In the genomic region with DNA sequence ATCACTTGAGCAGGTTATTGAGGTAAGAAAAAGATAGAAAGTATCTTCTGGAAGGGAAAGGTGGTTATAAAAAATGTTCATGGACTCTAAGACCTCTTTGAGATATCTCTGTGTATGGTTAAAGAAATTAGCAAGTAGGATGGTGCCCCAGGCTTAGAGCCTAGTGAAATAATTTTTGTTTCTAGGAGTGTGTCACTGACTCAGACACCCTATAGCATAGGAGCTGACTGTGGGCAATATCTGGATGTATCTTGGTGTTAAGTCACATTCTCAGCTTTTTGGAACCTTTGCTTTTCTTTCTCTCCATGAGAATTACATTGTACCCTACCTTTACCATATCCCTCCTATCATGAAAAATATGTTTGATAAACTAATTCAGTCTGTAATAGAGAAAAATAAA, we compare ENCODE assay signal across 31 cellular contexts.
"Had no signal": no experiment of that assay in that cellular context is flagged by ENCODE, and none has a peak within 500 bp of the region (broad histone marks: within the 10 kb centered on the region; RNA-seq: fewer than 3 reads in every experiment).

No MANE protein-coding gene starts in this region.

- H3K4me1 Mint-ChIP-seq: nephron progenitor cell had no signal

- FAIRE-seq: kidney had no signal

- H3K4me3 ChIP-seq: adrenal gland, ovary, prostate gland, skin epidermis had no signal

- H3K9me3 Mint-ChIP-seq: activated CD8-positive, alpha-beta T cell treated with anti-CD3 and anti-CD28 coated beads for 36 hours; activated naive CD4-positive, alpha-beta T cell treated with anti-CD3 and anti-CD28 coated beads, Interleukin-2, amount 50 U/mL, for 72 hours; activated T-helper 2 cell treated with anti-CD3 and anti-CD28 coated beads, Interferon-gamma antibody, Interleukin-2, Interleukin-4, amounts not matched to agents 10 μg/mL and 5 μg/mL and 100 μg/mL, durations not matched to agents 14 hours and 24 hours and 36 hours; nephron progenitor cell; stimulated activated naive CD8-positive, alpha-beta T cell treated with anti-CD3 and anti-CD28 coated beads, Interleukin-15, Interleukin-2, amounts not matched to agents 100 ng/mL and 50 ng/mL, for 24 hours; type B pancreatic cell had no signal

- H3K27me3 ChIP-seq: adrenal gland, brain microvascular endothelial cell, neutrophil, ovary had no signal

- H3K36me3 ChIP-seq: adrenal gland, brain microvascular endothelial cell, ovary, prostate gland had no signal

- H3K9me3 ChIP-seq: adrenal gland, neutrophil, ovary, prostate gland had no signal

- ATAC-seq: activated CD8-positive, alpha-beta T cell treated with anti-CD3 and anti-CD28 coated beads for 36 hours; activated naive CD4-positive, alpha-beta T cell treated with anti-CD3 and anti-CD28 coated beads, Interleukin-2, amount 50 U/mL, for 72 hours; esophagus mucosa; left colon; sciatic nerve; T-helper 17 cell had no signal

- H3K27ac Mint-ChIP-seq: activated CD8-positive, alpha-beta T cell treated with anti-CD3 and anti-CD28 coated beads for 36 hours; activated naive CD4-positive, alpha-beta T cell treated with anti-CD3 and anti-CD28 coated beads, Interleukin-2, amount 50 U/mL, for 72 hours; activated T-helper 2 cell treated with anti-CD3 and anti-CD28 coated beads, Interferon-gamma antibody, Interleukin-2, Interleukin-4, amounts not matched to agents 10 μg/mL and 5 μg/mL and 100 μg/mL, durations not matched to agents 14 hours and 24 hours and 36 hours; nephron progenitor cell; stimulated activated naive CD8-positive, alpha-beta T cell treated with anti-CD3 and anti-CD28 coated beads, Interleukin-15, Interleukin-2, amounts not matched to agents 100 ng/mL and 50 ng/mL, for 24 hours; T-helper 17 cell; type B pancreatic cell had no signal

- H3K27me3 Mint-ChIP-seq: activated CD8-positive, alpha-beta T cell treated with anti-CD3 and anti-CD28 coated beads for 36 hours; stimulated activated naive CD8-positive, alpha-beta T cell treated with anti-CD3 and anti-CD28 coated beads, Interleukin-15, Interleukin-2, amounts not matched to agents 100 ng/mL and 50 ng/mL, for 24 hours; T-helper 17 cell; type B pancreatic cell had no signal

- H3K27ac ChIP-seq: adrenal gland, brain microvascular endothelial cell, ovary, prostate gland, skin epidermis had no signal

- DNase-seq: activated CD4-positive, alpha-beta T cell treated with anti-CD3 and anti-CD28 coated beads, Interleukin-2, amount 50 U/mL, for 1 hour; activated CD4-positive, CD25-positive, alpha-beta regulatory T cell treated with anti-CD3 and anti-CD28 coated beads, Interleukin-2, amount 50 U/mL, for 72 hours; activated CD8-positive, alpha-beta T cell treated with anti-CD3 and anti-CD28 coated beads for 36 hours; activated naive CD4-positive, alpha-beta T cell; activated T-cell treated with anti-CD3 and anti-CD28 coated beads, Interleukin-2, amount 50 U/mL, for 48 hours; adrenal gland; aorta; brain microvascular endothelial cell; cortex of kidney; foreskin fibroblast; head of caudate nucleus; hippocampal formation; kidney; left colon; mammary epithelial cell; nephron progenitor cell; ovary; retina; stimulated activated CD4-positive, alpha-beta T cell treated with anti-CD3 and anti-CD28 coated beads, Interleukin-12 subunit alpha, Interleukin-12 subunit beta, amount 100 ng/mL, for 4 hours; stimulated activated CD4-positive, alpha-beta T cell treated with anti-CD3 and anti-CD28 coated beads, Interleukin-4, amount 100 ng/mL, for 1 hour; T-helper 17 cell; T1000 had no signal

- H3K4me1 ChIP-seq: prostate gland had no signal

- H3K4me3 Mint-ChIP-seq: activated CD8-positive, alpha-beta T cell treated with anti-CD3 and anti-CD28 coated beads for 36 hours; nephron progenitor cell; stimulated activated naive CD8-positive, alpha-beta T cell treated with anti-CD3 and anti-CD28 coated beads, Interleukin-15, Interleukin-2, amounts not matched to agents 100 ng/mL and 50 ng/mL, for 24 hours; type B pancreatic cell had no signal
